In the genomic region with DNA sequence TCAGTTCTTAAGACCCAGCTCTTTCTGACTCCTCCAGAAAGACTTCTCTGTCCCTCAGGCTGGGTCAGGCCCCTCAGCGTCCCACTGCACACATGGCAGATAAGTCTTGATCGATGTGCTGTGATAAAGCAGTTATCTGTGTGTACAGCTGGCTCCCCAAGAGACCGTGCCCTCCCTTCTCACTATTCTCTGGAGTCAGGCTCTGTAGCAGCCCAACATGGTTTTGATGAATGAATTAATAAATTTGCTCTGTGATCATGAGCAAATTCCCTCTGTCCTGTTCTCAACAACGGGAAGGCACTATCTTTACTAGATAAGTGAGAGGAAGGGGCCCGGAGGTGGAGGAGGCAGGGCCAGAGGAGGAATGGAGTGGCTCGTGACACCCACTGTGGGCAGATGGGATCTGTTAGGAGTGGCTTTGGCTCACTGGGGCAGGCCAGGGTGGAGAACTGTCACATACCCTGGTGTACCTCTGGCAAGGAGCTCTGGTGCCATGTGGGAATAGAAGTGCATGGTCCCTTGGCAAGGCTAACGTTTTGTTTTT, we compare ENCODE assay signal across 1 cellular context.
TF ChIP-seq lines count a peak whose summit lies in the region.

No MANE protein-coding gene starts in this region.

TF ChIP-seq in K562, 482 proteins besides CTCF, POLR2A, EP300 and RAD21 (continued from another document and continues in another):
- TF ChIP-seq, protein P1, sequence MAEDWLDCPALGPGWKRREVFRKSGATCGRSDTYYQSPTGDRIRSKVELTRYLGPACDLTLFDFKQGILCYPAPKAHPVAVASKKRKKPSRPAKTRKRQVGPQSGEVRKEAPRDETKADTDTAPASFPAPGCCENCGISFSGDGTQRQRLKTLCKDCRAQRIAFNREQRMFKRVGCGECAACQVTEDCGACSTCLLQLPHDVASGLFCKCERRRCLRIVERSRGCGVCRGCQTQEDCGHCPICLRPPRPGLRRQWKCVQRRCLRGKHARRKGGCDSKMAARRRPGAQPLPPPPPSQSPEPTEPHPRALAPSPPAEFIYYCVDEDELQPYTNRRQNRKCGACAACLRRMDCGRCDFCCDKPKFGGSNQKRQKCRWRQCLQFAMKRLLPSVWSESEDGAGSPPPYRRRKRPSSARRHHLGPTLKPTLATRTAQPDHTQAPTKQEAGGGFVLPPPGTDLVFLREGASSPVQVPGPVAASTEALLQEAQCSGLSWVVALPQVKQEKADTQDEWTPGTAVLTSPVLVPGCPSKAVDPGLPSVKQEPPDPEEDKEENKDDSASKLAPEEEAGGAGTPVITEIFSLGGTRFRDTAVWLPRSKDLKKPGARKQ (CRISPR knock-in tag; IDR thresholded peaks at IDR 0.05) = no peak
- TF ChIP-seq RBM22 (IDR thresholded peaks at IDR 0.05; ENCODE audit: low read depth, low read length, poor library complexity, severe bottlenecking) (no peak), ZSCAN29 (IDR thresholded peaks at IDR 0.05) (no peak), ELF4 (CRISPR knock-in tag; IDR thresholded peaks at IDR 0.05) (no peak; the same call in 1 of the 2 replicates), KAT2B (IDR thresholded peaks at IDR 0.05; ENCODE audit: low read depth, low read length) (no peak), FOXA3 (CRISPR knock-in tag; conservative IDR thresholded peaks at IDR 0.05 in 1 of 2, IDR thresholded peaks at IDR 0.05 in 1 of 2) (peak; percentile 25 to 93; a peak in 3 of 4 replicates), ZFX (CRISPR knock-in tag; IDR thresholded peaks at IDR 0.05) (no peak), BDP1 (IDR thresholded peaks at IDR 0.05; ENCODE audit: insufficient read depth, insufficient read length) (no peak), ZNF668 (CRISPR knock-in tag; IDR thresholded peaks at IDR 0.05) (peak; percentile 86), NCOA6 (IDR thresholded peaks at IDR 0.05) (no peak), PHTF2 (CRISPR knock-in tag; IDR thresholded peaks at IDR 0.05) (0 out of 2 replicates have a peak, but pooled peaks have one; percentile 67), ZNF644 (tag; IDR thresholded peaks at IDR 0.05; ENCODE audit: low read depth) (peak; percentile 89), ATF7 (IDR thresholded peaks at IDR 0.05) (peak; percentile 40; the same call in 1 of the 2 replicates), ZNF444 (CRISPR knock-in tag; IDR thresholded peaks at IDR 0.05) (no peak; the same call in 1 of the 2 replicates), MYNN (IDR thresholded peaks at IDR 0.05) (peak; percentile 77; the same call in 1 of the 2 replicates), MYNN (CRISPR knock-in tag; IDR thresholded peaks at IDR 0.05) (no peak)
- TF ChIP-seq, protein P2, sequence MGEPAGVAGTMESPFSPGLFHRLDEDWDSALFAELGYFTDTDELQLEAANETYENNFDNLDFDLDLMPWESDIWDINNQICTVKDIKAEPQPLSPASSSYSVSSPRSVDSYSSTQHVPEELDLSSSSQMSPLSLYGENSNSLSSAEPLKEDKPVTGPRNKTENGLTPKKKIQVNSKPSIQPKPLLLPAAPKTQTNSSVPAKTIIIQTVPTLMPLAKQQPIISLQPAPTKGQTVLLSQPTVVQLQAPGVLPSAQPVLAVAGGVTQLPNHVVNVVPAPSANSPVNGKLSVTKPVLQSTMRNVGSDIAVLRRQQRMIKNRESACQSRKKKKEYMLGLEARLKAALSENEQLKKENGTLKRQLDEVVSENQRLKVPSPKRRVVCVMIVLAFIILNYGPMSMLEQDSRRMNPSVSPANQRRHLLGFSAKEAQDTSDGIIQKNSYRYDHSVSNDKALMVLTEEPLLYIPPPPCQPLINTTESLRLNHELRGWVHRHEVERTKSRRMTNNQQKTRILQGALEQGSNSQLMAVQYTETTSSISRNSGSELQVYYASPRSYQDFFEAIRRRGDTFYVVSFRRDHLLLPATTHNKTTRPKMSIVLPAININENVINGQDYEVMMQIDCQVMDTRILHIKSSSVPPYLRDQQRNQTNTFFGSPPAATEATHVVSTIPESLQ (CRISPR knock-in tag; IDR thresholded peaks at IDR 0.05) = no peak
- TF ChIP-seq, protein P3, sequence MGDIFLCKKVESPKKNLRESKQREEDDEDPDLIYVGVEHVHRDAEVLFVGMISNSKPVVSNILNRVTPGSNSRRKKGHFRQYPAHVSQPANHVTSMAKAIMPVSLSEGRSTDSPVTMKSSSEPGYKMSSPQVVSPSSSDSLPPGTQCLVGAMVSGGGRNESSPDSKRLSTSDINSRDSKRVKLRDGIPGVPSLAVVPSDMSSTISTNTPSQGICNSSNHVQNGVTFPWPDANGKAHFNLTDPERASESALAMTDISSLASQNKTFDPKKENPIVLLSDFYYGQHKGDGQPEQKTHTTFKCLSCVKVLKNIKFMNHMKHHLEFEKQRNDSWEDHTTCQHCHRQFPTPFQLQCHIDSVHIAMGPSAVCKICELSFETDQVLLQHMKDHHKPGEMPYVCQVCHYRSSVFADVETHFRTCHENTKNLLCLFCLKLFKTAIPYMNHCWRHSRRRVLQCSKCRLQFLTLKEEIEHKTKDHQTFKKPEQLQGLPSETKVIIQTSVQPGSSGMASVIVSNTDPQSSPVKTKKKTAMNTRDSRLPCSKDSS (IDR thresholded peaks at IDR 0.05; ENCODE audit: low read depth, partially characterized antibody) = no peak
- TF ChIP-seq, protein P4, sequence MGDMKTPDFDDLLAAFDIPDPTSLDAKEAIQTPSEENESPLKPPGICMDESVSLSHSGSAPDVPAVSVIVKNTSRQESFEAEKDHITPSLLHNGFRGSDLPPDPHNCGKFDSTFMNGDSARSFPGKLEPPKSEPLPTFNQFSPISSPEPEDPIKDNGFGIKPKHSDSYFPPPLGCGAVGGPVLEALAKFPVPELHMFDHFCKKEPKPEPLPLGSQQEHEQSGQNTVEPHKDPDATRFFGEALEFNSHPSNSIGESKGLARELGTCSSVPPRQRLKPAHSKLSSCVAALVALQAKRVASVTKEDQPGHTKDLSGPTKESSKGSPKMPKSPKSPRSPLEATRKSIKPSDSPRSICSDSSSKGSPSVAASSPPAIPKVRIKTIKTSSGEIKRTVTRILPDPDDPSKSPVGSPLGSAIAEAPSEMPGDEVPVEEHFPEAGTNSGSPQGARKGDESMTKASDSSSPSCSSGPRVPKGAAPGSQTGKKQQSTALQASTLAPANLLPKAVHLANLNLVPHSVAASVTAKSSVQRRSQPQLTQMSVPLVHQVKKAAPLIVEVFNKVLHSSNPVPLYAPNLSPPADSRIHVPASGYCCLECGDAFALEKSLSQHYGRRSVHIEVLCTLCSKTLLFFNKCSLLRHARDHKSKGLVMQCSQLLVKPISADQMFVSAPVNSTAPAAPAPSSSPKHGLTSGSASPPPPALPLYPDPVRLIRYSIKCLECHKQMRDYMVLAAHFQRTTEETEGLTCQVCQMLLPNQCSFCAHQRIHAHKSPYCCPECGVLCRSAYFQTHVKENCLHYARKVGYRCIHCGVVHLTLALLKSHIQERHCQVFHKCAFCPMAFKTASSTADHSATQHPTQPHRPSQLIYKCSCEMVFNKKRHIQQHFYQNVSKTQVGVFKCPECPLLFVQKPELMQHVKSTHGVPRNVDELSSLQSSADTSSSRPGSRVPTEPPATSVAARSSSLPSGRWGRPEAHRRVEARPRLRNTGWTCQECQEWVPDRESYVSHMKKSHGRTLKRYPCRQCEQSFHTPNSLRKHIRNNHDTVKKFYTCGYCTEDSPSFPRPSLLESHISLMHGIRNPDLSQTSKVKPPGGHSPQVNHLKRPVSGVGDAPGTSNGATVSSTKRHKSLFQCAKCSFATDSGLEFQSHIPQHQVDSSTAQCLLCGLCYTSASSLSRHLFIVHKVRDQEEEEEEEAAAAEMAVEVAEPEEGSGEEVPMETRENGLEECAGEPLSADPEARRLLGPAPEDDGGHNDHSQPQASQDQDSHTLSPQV (IDR thresholded peaks at IDR 0.05) = peak; percentile 92
- TF ChIP-seq, protein P5, sequence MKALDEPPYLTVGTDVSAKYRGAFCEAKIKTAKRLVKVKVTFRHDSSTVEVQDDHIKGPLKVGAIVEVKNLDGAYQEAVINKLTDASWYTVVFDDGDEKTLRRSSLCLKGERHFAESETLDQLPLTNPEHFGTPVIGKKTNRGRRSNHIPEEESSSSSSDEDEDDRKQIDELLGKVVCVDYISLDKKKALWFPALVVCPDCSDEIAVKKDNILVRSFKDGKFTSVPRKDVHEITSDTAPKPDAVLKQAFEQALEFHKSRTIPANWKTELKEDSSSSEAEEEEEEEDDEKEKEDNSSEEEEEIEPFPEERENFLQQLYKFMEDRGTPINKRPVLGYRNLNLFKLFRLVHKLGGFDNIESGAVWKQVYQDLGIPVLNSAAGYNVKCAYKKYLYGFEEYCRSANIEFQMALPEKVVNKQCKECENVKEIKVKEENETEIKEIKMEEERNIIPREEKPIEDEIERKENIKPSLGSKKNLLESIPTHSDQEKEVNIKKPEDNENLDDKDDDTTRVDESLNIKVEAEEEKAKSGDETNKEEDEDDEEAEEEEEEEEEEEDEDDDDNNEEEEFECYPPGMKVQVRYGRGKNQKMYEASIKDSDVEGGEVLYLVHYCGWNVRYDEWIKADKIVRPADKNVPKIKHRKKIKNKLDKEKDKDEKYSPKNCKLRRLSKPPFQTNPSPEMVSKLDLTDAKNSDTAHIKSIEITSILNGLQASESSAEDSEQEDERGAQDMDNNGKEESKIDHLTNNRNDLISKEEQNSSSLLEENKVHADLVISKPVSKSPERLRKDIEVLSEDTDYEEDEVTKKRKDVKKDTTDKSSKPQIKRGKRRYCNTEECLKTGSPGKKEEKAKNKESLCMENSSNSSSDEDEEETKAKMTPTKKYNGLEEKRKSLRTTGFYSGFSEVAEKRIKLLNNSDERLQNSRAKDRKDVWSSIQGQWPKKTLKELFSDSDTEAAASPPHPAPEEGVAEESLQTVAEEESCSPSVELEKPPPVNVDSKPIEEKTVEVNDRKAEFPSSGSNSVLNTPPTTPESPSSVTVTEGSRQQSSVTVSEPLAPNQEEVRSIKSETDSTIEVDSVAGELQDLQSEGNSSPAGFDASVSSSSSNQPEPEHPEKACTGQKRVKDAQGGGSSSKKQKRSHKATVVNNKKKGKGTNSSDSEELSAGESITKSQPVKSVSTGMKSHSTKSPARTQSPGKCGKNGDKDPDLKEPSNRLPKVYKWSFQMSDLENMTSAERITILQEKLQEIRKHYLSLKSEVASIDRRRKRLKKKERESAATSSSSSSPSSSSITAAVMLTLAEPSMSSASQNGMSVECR (CRISPR knock-in tag; IDR thresholded peaks at IDR 0.05) = no peak
- TF ChIP-seq, protein P6, sequence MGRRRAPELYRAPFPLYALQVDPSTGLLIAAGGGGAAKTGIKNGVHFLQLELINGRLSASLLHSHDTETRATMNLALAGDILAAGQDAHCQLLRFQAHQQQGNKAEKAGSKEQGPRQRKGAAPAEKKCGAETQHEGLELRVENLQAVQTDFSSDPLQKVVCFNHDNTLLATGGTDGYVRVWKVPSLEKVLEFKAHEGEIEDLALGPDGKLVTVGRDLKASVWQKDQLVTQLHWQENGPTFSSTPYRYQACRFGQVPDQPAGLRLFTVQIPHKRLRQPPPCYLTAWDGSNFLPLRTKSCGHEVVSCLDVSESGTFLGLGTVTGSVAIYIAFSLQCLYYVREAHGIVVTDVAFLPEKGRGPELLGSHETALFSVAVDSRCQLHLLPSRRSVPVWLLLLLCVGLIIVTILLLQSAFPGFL (CRISPR knock-in tag; IDR thresholded peaks at IDR 0.05) = no peak
- TF ChIP-seq, protein P7, sequence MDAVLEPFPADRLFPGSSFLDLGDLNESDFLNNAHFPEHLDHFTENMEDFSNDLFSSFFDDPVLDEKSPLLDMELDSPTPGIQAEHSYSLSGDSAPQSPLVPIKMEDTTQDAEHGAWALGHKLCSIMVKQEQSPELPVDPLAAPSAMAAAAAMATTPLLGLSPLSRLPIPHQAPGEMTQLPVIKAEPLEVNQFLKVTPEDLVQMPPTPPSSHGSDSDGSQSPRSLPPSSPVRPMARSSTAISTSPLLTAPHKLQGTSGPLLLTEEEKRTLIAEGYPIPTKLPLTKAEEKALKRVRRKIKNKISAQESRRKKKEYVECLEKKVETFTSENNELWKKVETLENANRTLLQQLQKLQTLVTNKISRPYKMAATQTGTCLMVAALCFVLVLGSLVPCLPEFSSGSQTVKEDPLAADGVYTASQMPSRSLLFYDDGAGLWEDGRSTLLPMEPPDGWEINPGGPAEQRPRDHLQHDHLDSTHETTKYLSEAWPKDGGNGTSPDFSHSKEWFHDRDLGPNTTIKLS (IDR thresholded peaks at IDR 0.05; ENCODE audit: borderline replicate concordance, low read depth) = no peak
- TF ChIP-seq, protein P8, sequence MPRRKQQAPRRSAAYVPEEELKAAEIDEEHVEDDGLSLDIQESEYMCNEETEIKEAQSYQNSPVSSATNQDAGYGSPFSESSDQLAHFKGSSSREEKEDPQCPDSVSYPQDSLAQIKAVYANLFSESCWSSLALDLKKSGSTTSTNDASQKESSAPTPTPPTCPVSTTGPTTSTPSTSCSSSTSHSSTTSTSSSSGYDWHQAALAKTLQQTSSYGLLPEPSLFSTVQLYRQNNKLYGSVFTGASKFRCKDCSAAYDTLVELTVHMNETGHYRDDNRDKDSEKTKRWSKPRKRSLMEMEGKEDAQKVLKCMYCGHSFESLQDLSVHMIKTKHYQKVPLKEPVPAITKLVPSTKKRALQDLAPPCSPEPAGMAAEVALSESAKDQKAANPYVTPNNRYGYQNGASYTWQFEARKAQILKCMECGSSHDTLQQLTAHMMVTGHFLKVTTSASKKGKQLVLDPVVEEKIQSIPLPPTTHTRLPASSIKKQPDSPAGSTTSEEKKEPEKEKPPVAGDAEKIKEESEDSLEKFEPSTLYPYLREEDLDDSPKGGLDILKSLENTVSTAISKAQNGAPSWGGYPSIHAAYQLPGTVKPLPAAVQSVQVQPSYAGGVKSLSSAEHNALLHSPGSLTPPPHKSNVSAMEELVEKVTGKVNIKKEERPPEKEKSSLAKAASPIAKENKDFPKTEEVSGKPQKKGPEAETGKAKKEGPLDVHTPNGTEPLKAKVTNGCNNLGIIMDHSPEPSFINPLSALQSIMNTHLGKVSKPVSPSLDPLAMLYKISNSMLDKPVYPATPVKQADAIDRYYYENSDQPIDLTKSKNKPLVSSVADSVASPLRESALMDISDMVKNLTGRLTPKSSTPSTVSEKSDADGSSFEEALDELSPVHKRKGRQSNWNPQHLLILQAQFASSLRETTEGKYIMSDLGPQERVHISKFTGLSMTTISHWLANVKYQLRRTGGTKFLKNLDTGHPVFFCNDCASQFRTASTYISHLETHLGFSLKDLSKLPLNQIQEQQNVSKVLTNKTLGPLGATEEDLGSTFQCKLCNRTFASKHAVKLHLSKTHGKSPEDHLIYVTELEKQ (CRISPR knock-in tag; IDR thresholded peaks at IDR 0.05) = no peak
- TF ChIP-seq, protein P9, sequence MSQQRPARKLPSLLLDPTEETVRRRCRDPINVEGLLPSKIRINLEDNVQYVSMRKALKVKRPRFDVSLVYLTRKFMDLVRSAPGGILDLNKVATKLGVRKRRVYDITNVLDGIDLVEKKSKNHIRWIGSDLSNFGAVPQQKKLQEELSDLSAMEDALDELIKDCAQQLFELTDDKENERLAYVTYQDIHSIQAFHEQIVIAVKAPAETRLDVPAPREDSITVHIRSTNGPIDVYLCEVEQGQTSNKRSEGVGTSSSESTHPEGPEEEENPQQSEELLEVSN (IDR thresholded peaks at IDR 0.05; ENCODE audit: borderline replicate concordance in 1 of 2, extremely low read depth in 1 of 2, insufficient read depth in 1 of 2, insufficient read length in 1 of 2, low read depth in 1 of 2, low read length in 1 of 2, poor library complexity in 1 of 2, severe bottlenecking in 1 of 2) = no peak
